In the genomic region with DNA sequence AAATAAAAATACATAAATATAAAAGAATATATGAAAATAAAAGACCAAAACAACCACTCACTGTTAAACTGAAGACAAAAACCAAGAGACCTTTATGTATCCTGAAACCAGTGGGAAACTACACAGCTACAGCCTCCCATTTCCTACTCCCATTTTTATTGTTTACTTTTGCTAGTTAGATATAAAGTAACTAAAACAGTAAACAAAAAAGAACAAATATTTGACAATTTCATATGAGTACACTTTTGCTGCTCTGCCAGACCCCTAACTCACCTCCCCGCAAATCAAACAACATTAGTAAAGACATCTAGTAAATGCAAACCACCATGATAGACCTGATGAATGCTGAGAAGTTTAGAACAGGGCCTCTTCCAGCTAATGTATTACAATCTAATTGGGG, we compare ENCODE assay signal across 30 cellular contexts.
DNase-seq lines count a peak whose midpoint lies in the region; ATAC-seq, FAIRE-seq and TF ChIP-seq lines count a peak whose summit lies in the region.
"Had no signal": no experiment of that assay in that cellular context is flagged by ENCODE, and none has a peak within 500 bp of the region (broad histone marks: within the 10 kb centered on the region; RNA-seq: fewer than 3 reads in every experiment).

No MANE protein-coding gene starts in this region.

- TF ChIP-seq POLR2A in A549 (IDR thresholded peaks at IDR 0.05; ENCODE audit: low read length), result no peak

- peaks cover 14% of the 10 kb centered on the region for H3K4me1 Mint-ChIP-seq in mesothelial cell of epicardium
- H3K4me1 Mint-ChIP-seq: memory B cell, naive B cell had no signal

- ATAC-seq in A549, result peak in 1 of 2 experiments; percentile 79; a peak in 3 of 6 replicates
- ATAC-seq in GM19452 (IDR thresholded peaks at IDR 0.05; ENCODE audit: unreplicated experiment), result no peak
- ATAC-seq: body of pancreas; gastrocnemius medialis; K562; stimulated activated naive CD8-positive, alpha-beta T cell treated with anti-CD3 and anti-CD28 coated beads, Interleukin-15, Interleukin-2, amounts not matched to agents 100 U/mL and 50 U/mL, for 24 hours had no signal

- no peak overlapping the region for H3K4me3 Mint-ChIP-seq in mesothelial cell of epicardium
- H3K4me3 Mint-ChIP-seq: activated CD4-positive, alpha-beta T cell treated with anti-CD3 and anti-CD28 coated beads, Interleukin-2, amount 10 ng/mL, durations not matched to agents 7 days and 5 days; memory B cell; naive B cell had no signal

- no peak for TF ChIP-seq RAD21 in A549 (conservative IDR thresholded peaks at IDR 0.05 in 1 of 2, IDR thresholded peaks at IDR 0.05 in 1 of 2)

- POLR2A ChIA-PET in A549 (lab: Yijun Ruan, JAX), result no interaction called here

- TF ChIP-seq EP300 in A549 (IDR thresholded peaks at IDR 0.05), result no peak

- peak overlapping the region; percentile 8 to 12; a peak in 1 of 6 replicates for H3K27ac ChIP-seq in A549
- H3K27ac ChIP-seq: BLaER1 treated with 17β-estradiol and CSF1 and Interleukin-3, amounts not matched to agents 10 nM and 100 nM; gastrocnemius medialis; hepatocyte; PC-9; testis; WERI-Rb-1 had no signal

- 0% methylated on average over 1 of the region's 1 CpG for WGBS in A549 (ENCODE audit: missing lambda C conversion rate)

- DNase-seq in A549 (ENCODE audit: low read depth in 1 of 2, low spot score in 1 of 2) (peak in 1 of 2 experiments; percentile 76), LNCaP clone FGC (ENCODE audit: low read depth) (peak; percentile 96), NCI-H748 (lab: John Stamatoyannopoulos, UW; ENCODE audit: unreplicated experiment) (peak; percentile 57), mesothelial cell of epicardium (ENCODE audit: low spot score in 2 of 2, unreplicated experiment in 2 of 2) (no peak), HUDEP-2 (lab: John Stamatoyannopoulos, UW; ENCODE audit: unreplicated experiment in 76 of 76) (no peak), retina (no peak), Ammon's horn (ENCODE audit: low spot score) (no peak)
- DNase-seq: ACHN; activated CD4-positive, alpha-beta T cell treated with anti-CD3 and anti-CD28 coated beads, Interleukin-2, amount 10 ng/mL, durations not matched to agents 7 days and 5 days; activated naive CD4-positive, alpha-beta T cell; activated T-cell treated with anti-CD3 and anti-CD28 coated beads, Interleukin-2, amount 50 U/mL, for 48 hours; body of pancreas; dermis blood vessel endothelial cell; gastrocnemius medialis; MM.1S; naive B cell; NCI-H1694 treated with DMSO at 0.1 percent for 48 hours; occipital lobe; PC-9; Right ventricle myocardium superior; stimulated activated naive CD8-positive, alpha-beta T cell treated with anti-CD3 and anti-CD28 coated beads, Interleukin-15, Interleukin-2, amounts not matched to agents 100 U/mL and 50 U/mL, for 24 hours; testis; WERI-Rb-1 had no signal

- TF ChIP-seq CTCF in A549 (IDR thresholded peaks at IDR 0.05) (no peak), LNCaP clone FGC (IDR thresholded peaks at IDR 0.05; ENCODE audit: control insufficient read depth, extremely low read depth, insufficient read depth) (no peak), mesothelial cell of epicardium (IDR thresholded peaks at IDR 0.05; ENCODE audit: unreplicated experiment) (no peak)

- no peak overlapping the region for H3K4me3 ChIP-seq in A549
- no peak overlapping the region for H3K4me3 ChIP-seq in LNCaP clone FGC (ENCODE audit: low read depth, low read length)
- H3K4me3 ChIP-seq: BLaER1 treated with 17β-estradiol and CSF1 and Interleukin-3, amounts not matched to agents 10 nM and 100 nM; body of pancreas; gastrocnemius medialis; HAP-1; hepatocyte; K562; PC-9; testis had no signal

- H3K4me1 ChIP-seq in A549, result peaks cover 63% of the 10 kb centered on the region
- H3K4me1 ChIP-seq: testis had no signal

- peak overlapping the region; percentile 10 for H3K27ac Mint-ChIP-seq in mesothelial cell of epicardium
- H3K27ac Mint-ChIP-seq: activated CD4-positive, alpha-beta T cell treated with anti-CD3 and anti-CD28 coated beads, Interleukin-2, amount 10 ng/mL, durations not matched to agents 7 days and 5 days; memory B cell; naive B cell had no signal

- H3K27me3 Mint-ChIP-seq in mesothelial cell of epicardium (ENCODE audit: low read depth), result no peaks in the 10 kb centered on the region
- H3K27me3 Mint-ChIP-seq: naive B cell had no signal

- H3K9me3 Mint-ChIP-seq in mesothelial cell of epicardium, result no peaks in the 10 kb centered on the region
- H3K9me3 Mint-ChIP-seq: activated CD4-positive, alpha-beta T cell treated with anti-CD3 and anti-CD28 coated beads, Interleukin-2, amount 10 ng/mL, durations not matched to agents 7 days and 5 days; memory B cell; naive B cell had no signal

- FAIRE-seq in A549 (lab: Jason Lieb, UNC), result no peak
- FAIRE-seq: GM18507, K562 had no signal

- H3K36me3 Mint-ChIP-seq in mesothelial cell of epicardium, result peaks cover 27% of the 10 kb centered on the region
- H3K36me3 Mint-ChIP-seq: memory B cell, naive B cell had no signal

- peak overlapping the region; percentile 56 for H3K4me2 ChIP-seq in A549
- H3K4me2 ChIP-seq: BLaER1 treated with 17β-estradiol and CSF1 and Interleukin-3, amounts not matched to agents 10 nM and 100 nM; hepatocyte; PC-9 had no signal

- CTCF ChIA-PET in A549 (lab: Yijun Ruan, JAX), result interaction anchor here (0.6 to 1.8 kb wide), 5 partner anchors 14 to 521 kb away, joined by 3 to 6 read pairs (median 3); no protein-coding TSS in a partner anchor

- no peaks in the 10 kb centered on the region for H3K9me3 ChIP-seq in A549
- H3K9me3 ChIP-seq: BLaER1 treated with 17β-estradiol and CSF1 and Interleukin-3, amounts not matched to agents 10 nM and 100 nM; body of pancreas; gastrocnemius medialis; HAP-1; testis had no signal

TF ChIP-seq in A549, 52 proteins besides CTCF, POLR2A, EP300 and RAD21:
- TF ChIP-seq CBX2 (IDR thresholded peaks at IDR 0.05; ENCODE audit: borderline replicate concordance, low read depth), result no peak
- TF ChIP-seq HDAC2 (IDR thresholded peaks at IDR 0.05), result no peak
- TF ChIP-seq EHF (CRISPR knock-in tag; IDR thresholded peaks at IDR 0.05), result no peak
- TF ChIP-seq HOXB5 (CRISPR knock-in tag; IDR thresholded peaks at IDR 0.05), result no peak
- TF ChIP-seq TFCP2L1 (CRISPR knock-in tag; IDR thresholded peaks at IDR 0.05), result no peak
- TF ChIP-seq, protein P1, sequence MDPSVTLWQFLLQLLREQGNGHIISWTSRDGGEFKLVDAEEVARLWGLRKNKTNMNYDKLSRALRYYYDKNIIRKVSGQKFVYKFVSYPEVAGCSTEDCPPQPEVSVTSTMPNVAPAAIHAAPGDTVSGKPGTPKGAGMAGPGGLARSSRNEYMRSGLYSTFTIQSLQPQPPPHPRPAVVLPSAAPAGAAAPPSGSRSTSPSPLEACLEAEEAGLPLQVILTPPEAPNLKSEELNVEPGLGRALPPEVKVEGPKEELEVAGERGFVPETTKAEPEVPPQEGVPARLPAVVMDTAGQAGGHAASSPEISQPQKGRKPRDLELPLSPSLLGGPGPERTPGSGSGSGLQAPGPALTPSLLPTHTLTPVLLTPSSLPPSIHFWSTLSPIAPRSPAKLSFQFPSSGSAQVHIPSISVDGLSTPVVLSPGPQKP (IDR thresholded peaks at IDR 0.05; ENCODE audit: low read depth, low read length), result no peak
- no peak for TF ChIP-seq PHF8 (IDR thresholded peaks at IDR 0.05; ENCODE audit: borderline replicate concordance, low read depth)
- no peak for TF ChIP-seq EHMT2 (IDR thresholded peaks at IDR 0.05; ENCODE audit: low read depth)
- no peak for TF ChIP-seq BHLHE40 (IDR thresholded peaks at IDR 0.05; ENCODE audit: low read depth, low read length)
- TF ChIP-seq POLR2AphosphoS2 (conservative IDR thresholded peaks at IDR 0.05; ENCODE audit: low read length), result no peak
- TF ChIP-seq GATA3 (IDR thresholded peaks at IDR 0.05; ENCODE audit: borderline replicate concordance), result peak; percentile 41; the same call in 1 of the 2 replicates
- peak in 1 of 2 experiments; percentile 33; a peak in 1 of 4 replicates for TF ChIP-seq CEBPB (IDR thresholded peaks at IDR 0.05)
- no peak for TF ChIP-seq NPAS2 (CRISPR knock-in tag; IDR thresholded peaks at IDR 0.05; ENCODE audit: borderline replicate concordance)
- no peak for TF ChIP-seq NFE2L2 (conservative IDR thresholded peaks at IDR 0.05; ENCODE audit: low read length)

Comparison
In these comparisons a context has a peak if more than half of its experiments do, and no peak if none do; other contexts are left out.
1. DNase-seq: peak in LNCaP clone FGC (single experiment) and NCI-H748 (single experiment); none in mesothelial cell of epicardium (0 of 2), HUDEP-2 (0 of 76), retina (single experiment) and Ammon's horn (single experiment).